In the genomic region with DNA sequence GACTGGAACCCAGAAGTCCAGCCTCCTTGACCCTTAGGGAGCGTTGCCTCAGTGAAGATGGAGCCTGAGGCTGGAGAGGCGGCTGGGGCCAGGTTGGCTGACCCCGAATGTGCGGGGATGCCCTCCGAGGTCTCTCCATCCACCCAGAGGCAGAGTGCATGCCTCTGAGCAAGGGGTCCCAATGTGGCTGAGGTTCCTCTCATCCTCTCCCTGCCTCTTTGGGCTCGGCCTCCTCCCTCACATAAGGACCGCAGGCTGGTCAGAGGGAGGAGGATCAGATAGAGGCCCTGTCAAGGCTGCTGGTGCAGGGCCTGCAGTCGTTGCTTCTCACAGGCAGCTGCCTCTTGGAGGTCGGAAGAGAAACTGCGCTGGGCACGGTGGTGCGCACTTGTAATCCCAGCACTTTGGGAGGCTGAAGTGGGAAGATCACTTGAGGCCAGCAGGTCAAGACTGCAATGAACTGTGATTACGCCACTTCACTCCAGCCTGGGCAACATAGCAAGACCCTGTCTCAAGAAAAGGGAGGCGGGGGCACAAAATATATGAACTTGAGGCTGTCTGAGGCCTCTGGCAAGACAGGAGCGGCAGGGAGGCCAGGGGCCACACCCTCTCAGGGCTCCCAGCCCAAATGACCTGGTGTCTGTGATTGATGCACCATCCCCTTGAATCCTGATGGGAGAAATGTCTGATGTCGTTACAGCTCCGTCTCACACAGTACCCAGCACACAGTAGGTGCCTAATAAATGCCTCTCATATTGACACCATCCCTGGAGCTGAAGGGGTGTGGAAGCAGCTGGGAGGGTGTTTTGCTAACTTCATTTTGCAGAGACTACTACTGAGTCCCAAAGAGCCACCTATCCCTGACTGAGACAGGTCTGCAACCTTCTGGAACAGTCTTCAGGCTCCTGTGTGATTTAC, we compare ENCODE assay signal across 14 cellular contexts.
DNase-seq lines count a peak whose midpoint lies in the region; ATAC-seq, FAIRE-seq and TF ChIP-seq lines count a peak whose summit lies in the region.
"Had no signal": no experiment of that assay in that cellular context is flagged by ENCODE, and none has a peak within 500 bp of the region (broad histone marks: within the 10 kb centered on the region; RNA-seq: fewer than 3 reads in every experiment).

No MANE protein-coding gene starts in this region.

- H4K8ac ChIP-seq in H1 (ENCODE audit: extremely low read depth, insufficient read depth, low read length) (no peak overlapping the region; the same call in 1 of the 2 replicates), mesenchymal stem cell (ENCODE audit: low read length) (peak overlapping the region; percentile 86)

- FAIRE-seq in H1 (lab: Jason Lieb, UNC): no peak

- in situ Hi-C loops in KBM-7 (cut with MboI; ENCODE audit: low pct_unique_long_range_greater_than_20kb, low sequenced_read_pairs): no loop called here

- no peak overlapping the region for H3K56ac ChIP-seq in H1 (replicated peaks; ENCODE audit: insufficient read length, low read depth, low read length)

- H3K23ac ChIP-seq in H1 (ENCODE audit: insufficient read length) (no peak overlapping the region), mesenchymal stem cell (ENCODE audit: low read length in 2 of 2) (no peak overlapping the region)

- no peak overlapping the region for H3K9ac ChIP-seq in H1 (replicated peaks in 1 of 4; ENCODE audit: extremely low read depth in 1 of 4, low read depth in 3 of 4, low read length in 3 of 4)
- no peak overlapping the region for H3K9ac ChIP-seq in mesenchymal stem cell (ENCODE audit: low read length)
- no peak overlapping the region for H3K9ac ChIP-seq in MM.1S (ENCODE audit: low read length)

- H2AFZ ChIP-seq in H1 (ENCODE audit: low read length) (no peak overlapping the region), mesenchymal stem cell (ENCODE audit: low read depth, low read length) (no peak overlapping the region), MM.1S (ENCODE audit: low read length) (no peak overlapping the region)
- H2AFZ ChIP-seq: GM23338 had no signal

- no peak overlapping the region for H3K27ac ChIP-seq in H1 (ENCODE audit: low read depth, low read length)
- H3K27ac ChIP-seq in mesenchymal stem cell (ENCODE audit: low read length, poor library complexity, severe bottlenecking): no peak overlapping the region
- peak overlapping the region; percentile 11 to 89 for H3K27ac ChIP-seq in tibial artery
- H3K27ac ChIP-seq in MM.1S (ENCODE audit: low read length): no peak overlapping the region

- H3K4me3 ChIP-seq in H1 (ENCODE audit: extremely low read depth in 1 of 4, insufficient read depth in 2 of 4, low read depth in 3 of 4, low read length in 4 of 4): no peak overlapping the region
- H3K4me3 ChIP-seq in mesenchymal stem cell (ENCODE audit: insufficient read depth in 1 of 2, low read depth in 1 of 2, low read length in 2 of 2): no peak overlapping the region
- H3K4me3 ChIP-seq in tibial artery: no peak overlapping the region
- H3K4me3 ChIP-seq in MM.1S (ENCODE audit: low read length): no peak overlapping the region
- H3K4me3 ChIP-seq: GM23338, Peyer's patch had no signal

- H3K14ac ChIP-seq in H1 (ENCODE audit: insufficient read length) (no peak overlapping the region), mesenchymal stem cell (ENCODE audit: low read length in 2 of 2) (peak overlapping the region in 1 of 2 experiments; percentile 38)

- H4K5ac ChIP-seq in H1 (ENCODE audit: insufficient read length, low read depth, low read length): no peak overlapping the region

- H3K23me2 ChIP-seq in H1 (ENCODE audit: low read depth, low read length): peaks cover 5% of the 10 kb centered on the region; the same call in 1 of the 2 replicates

- H2BK120ac ChIP-seq in H1 (replicated peaks; ENCODE audit: low read depth, low read length) (no peak overlapping the region), mesenchymal stem cell (ENCODE audit: low read depth, low read length) (peak overlapping the region; percentile 75)

- H2BK20ac ChIP-seq in H1 (ENCODE audit: low read length): no peak overlapping the region

- H3K4me1 Mint-ChIP-seq in activated naive CD4-positive, alpha-beta T cell treated with anti-CD3 and anti-CD28 coated beads for 36 hours (ENCODE audit: low read depth): no peaks in the 10 kb centered on the region

- H3K36me3 Mint-ChIP-seq in activated naive CD4-positive, alpha-beta T cell treated with anti-CD3 and anti-CD28 coated beads for 36 hours (ENCODE audit: low read depth): no peaks in the 10 kb centered on the region
- H3K36me3 Mint-ChIP-seq: type B pancreatic cell had no signal

- H3F3A ChIP-seq in MM.1S (ENCODE audit: insufficient read depth, low read length): no peaks in the 10 kb centered on the region

- no peaks in the 10 kb centered on the region for H3K27me3 Mint-ChIP-seq in activated naive CD4-positive, alpha-beta T cell treated with anti-CD3 and anti-CD28 coated beads for 36 hours (ENCODE audit: low read depth)
- H3K27me3 Mint-ChIP-seq: type B pancreatic cell had no signal

- H4K91ac ChIP-seq in H1 (replicated peaks; ENCODE audit: insufficient read length, low read length): peak overlapping the region; percentile 46
- H4K91ac ChIP-seq in mesenchymal stem cell (ENCODE audit: low read length): peak overlapping the region; percentile 83

- DNase-seq in activated naive CD4-positive, alpha-beta T cell treated with anti-CD3 and anti-CD28 coated beads for 36 hours: peak; percentile 3
- DNase-seq in activated naive CD4-positive, alpha-beta T cell treated with anti-CD3 and anti-CD28 coated beads, Interleukin-2, amount 50 U/mL, for 16 hours: no peak
- peak in 1 of 2 experiments; percentile 43 for DNase-seq in H1 (ENCODE audit: low read depth in 1 of 2, low spot score in 2 of 2)
- DNase-seq in mesenchymal stem cell: no peak
- DNase-seq in tibial artery: peak in 1 of 2 donors; percentile 59
- DNase-seq in MM.1S: no peak
- DNase-seq in KBM-7: no peak
- DNase-seq: NCI-H2029 treated with DMSO at 0.1 percent for 48 hours had no signal

- H2BK12ac ChIP-seq in H1 (ENCODE audit: low read depth, low read length) (no peak overlapping the region), mesenchymal stem cell (ENCODE audit: low read length in 2 of 2) (peak overlapping the region; percentile 26 to 88)

- H3K9me3 Mint-ChIP-seq in activated naive CD4-positive, alpha-beta T cell treated with anti-CD3 and anti-CD28 coated beads for 36 hours: no peaks in the 10 kb centered on the region
- H3K9me3 Mint-ChIP-seq: effector memory CD8-positive, alpha-beta T cell; GM23338; neural crest cell; type B pancreatic cell had no signal

- H3K9me2 ChIP-seq in MM.1S (replicated peaks; ENCODE audit: insufficient read depth, low read length): no peaks in the 10 kb centered on the region

- intact Hi-C loops in activated naive CD4-positive, alpha-beta T cell treated with anti-CD3 and anti-CD28 coated beads for 36 hours (cut with micrococcal nuclease): loop anchor here (1.0 to 10.0 kb wide), 2 partner anchors 217 to 322 kb away; no protein-coding TSS in a partner anchor
- intact Hi-C loops in tibial artery (cut with DNase I; ENCODE audit: low total_unique reads): loop anchor here (10.0 kb wide), 1 partner anchor 222 kb away; a partner anchor contains a TSS

- H2BK5ac ChIP-seq in H1 (ENCODE audit: low read depth, low read length): no peak overlapping the region
- H2BK5ac ChIP-seq in mesenchymal stem cell (ENCODE audit: low read depth, low read length, poor library complexity, severe bottlenecking): no peak overlapping the region

- no peak overlapping the region for H3K4me2 ChIP-seq in H1 (ENCODE audit: insufficient read depth in 1 of 2, low read depth in 2 of 2, low read length in 2 of 2)
- no peak overlapping the region for H3K4me2 ChIP-seq in mesenchymal stem cell (ENCODE audit: low read length, poor library complexity, severe bottlenecking)
- no peak overlapping the region for H3K4me2 ChIP-seq in MM.1S (ENCODE audit: low read depth, low read length)

- WGBS in H1 (ENCODE audit: extremely low coverage in 1 of 2, insufficient coverage in 1 of 2, insufficient read length in 1 of 2, insufficient replicate concordance in 2 of 2, low coverage in 1 of 2, low lambda C conversion rate in 2 of 2, missing lambda C conversion rate in 1 of 2), 2 experiments: 86% methylated on average over 16 of the region's 17 CpGs; no CpG with 5 or more reads in 1 of the 2 experiments
- WGBS in mesenchymal stem cell: 92% methylated on average over 17 of the region's 17 CpGs

- H2AK5ac ChIP-seq in H1 (ENCODE audit: low read depth, low read length): no peak overlapping the region; the same call in 1 of the 2 replicates
- H2AK5ac ChIP-seq in mesenchymal stem cell (ENCODE audit: low read length, severe bottlenecking): peak overlapping the region; percentile 1

- H3K36me3 ChIP-seq in H1 (ENCODE audit: control insufficient read depth in 2 of 4, insufficient read depth in 4 of 4, low read length in 3 of 4) (no peaks in the 10 kb centered on the region), mesenchymal stem cell (ENCODE audit: control insufficient read depth in 1 of 2, insufficient read depth in 2 of 2, low read depth in 1 of 2, low read length in 2 of 2) (no peaks in the 10 kb centered on the region), tibial artery (no peaks in the 10 kb centered on the region), MM.1S (replicated peaks; ENCODE audit: insufficient read depth, low read length) (no peaks in the 10 kb centered on the region)
- H3K36me3 ChIP-seq: Peyer's patch had no signal

- H3K9me3 ChIP-seq in H1 (ENCODE audit: insufficient read depth in 2 of 2, low read depth in 1 of 2, low read length in 1 of 2) (no peaks in the 10 kb centered on the region), mesenchymal stem cell (ENCODE audit: control insufficient read depth, low read length) (no peaks in the 10 kb centered on the region), tibial artery (no peaks in the 10 kb centered on the region), MM.1S (replicated peaks; ENCODE audit: insufficient read depth, low read length) (no peaks in the 10 kb centered on the region)
- H3K9me3 ChIP-seq: Peyer's patch had no signal

- POLR2A ChIA-PET in H1 (lab: Charles Lee; ENCODE audit: partially characterized antibody): interaction anchor here (0.7 to 1.5 kb wide), 2 partner anchors 17 to 221 kb away, joined by 3 to 4 read pairs; no protein-coding TSS in a partner anchor

- H3K79me1 ChIP-seq in H1 (ENCODE audit: low read depth, low read length) (no peaks in the 10 kb centered on the region), mesenchymal stem cell (replicated peaks; ENCODE audit: low read length, poor library complexity, severe bottlenecking) (peaks cover 3% of the 10 kb centered on the region)

- no peak overlapping the region for H3K4ac ChIP-seq in H1 (replicated peaks; ENCODE audit: insufficient read length, low read depth, low read length)
- H3K4ac ChIP-seq in mesenchymal stem cell (ENCODE audit: low read depth in 1 of 2, low read length in 2 of 2): peak overlapping the region; percentile 77 to 85

- H2BK15ac ChIP-seq in H1 (ENCODE audit: low read length) (no peak overlapping the region; the same call in 1 of the 2 replicates), mesenchymal stem cell (ENCODE audit: low read depth, poor library complexity, severe bottlenecking) (peak overlapping the region; percentile 73)

- CTCF ChIA-PET in activated naive CD4-positive, alpha-beta T cell treated with anti-CD3 and anti-CD28 coated beads for 36 hours (lab: Charles Lee): interaction anchor here (1.4 to 1.9 kb wide), 4 partner anchors 9 to 224 kb away, joined by 4 to 8 read pairs (median 6); no protein-coding TSS in a partner anchor
- CTCF ChIA-PET in H1 (lab: Charles Lee; ENCODE audit: partially characterized antibody): interaction anchor here (0.6 to 10.8 kb wide), 32 partner anchors 9 to 233 kb away, joined by 3 to 182 read pairs (median 4); no protein-coding TSS in a partner anchor

- TF ChIP-seq EP300 in H1 (IDR thresholded peaks at IDR 0.05; ENCODE audit: borderline replicate concordance in 1 of 2, low read depth in 2 of 2, low read length in 2 of 2): no peak

- H3K27me3 ChIP-seq in H1 (replicated peaks in 1 of 4; ENCODE audit: control insufficient read depth in 3 of 4, extremely low read depth in 1 of 4, insufficient read depth in 3 of 4, low read length in 3 of 4) (no peaks in the 10 kb centered on the region), mesenchymal stem cell (ENCODE audit: control insufficient read depth in 1 of 2, insufficient read depth in 1 of 2, low read length in 2 of 2) (no peaks in the 10 kb centered on the region), tibial artery (no peaks in the 10 kb centered on the region), MM.1S (replicated peaks; ENCODE audit: insufficient read depth, low read length) (peaks cover 59% of the 10 kb centered on the region)
- H3K27me3 ChIP-seq: Peyer's patch had no signal

- TF ChIP-seq POLR2A in H1 (IDR thresholded peaks at IDR 0.05; ENCODE audit: control extremely low read depth in 1 of 2, low read depth in 2 of 2, low read length in 2 of 2): no peak

- H3K79me2 ChIP-seq in H1 (ENCODE audit: control insufficient read depth in 1 of 2, insufficient read depth in 2 of 2, low read length in 2 of 2) (no peaks in the 10 kb centered on the region), MM.1S (ENCODE audit: low read length) (no peaks in the 10 kb centered on the region)

- H3K4me1 ChIP-seq in H1 (replicated peaks in 1 of 4; ENCODE audit: control insufficient read depth in 3 of 4, insufficient read depth in 4 of 4, low read length in 3 of 4): peaks cover 0 to 31% (median 25%) of the 10 kb centered on the region in 4 experiments; a peak in 6 of 7 replicates
- H3K4me1 ChIP-seq in mesenchymal stem cell (ENCODE audit: control insufficient read depth, insufficient read depth, low read depth, low read length): peaks cover 55% of the 10 kb centered on the region
- peaks cover 0 to 52% (median 46%) of the 10 kb centered on the region in 4 donors for H3K4me1 ChIP-seq in tibial artery
- no peaks in the 10 kb centered on the region for H3K4me1 ChIP-seq in MM.1S (ENCODE audit: low read length)

- no peak for ATAC-seq in HG02973 (IDR thresholded peaks at IDR 0.05; ENCODE audit: unreplicated experiment)

- no peak overlapping the region for H3K4me3 Mint-ChIP-seq in activated naive CD4-positive, alpha-beta T cell treated with anti-CD3 and anti-CD28 coated beads for 36 hours
- H3K4me3 Mint-ChIP-seq: effector memory CD8-positive, alpha-beta T cell; GM23338; neural crest cell; type B pancreatic cell had no signal

- peaks cover 2 to 3% of the 10 kb centered on the region in 2 experiments for H4K20me1 ChIP-seq in H1 (replicated peaks in 1 of 2; ENCODE audit: control insufficient read depth in 1 of 2, insufficient read depth in 2 of 2, low read length in 2 of 2)
- H4K20me1 ChIP-seq in MM.1S (ENCODE audit: insufficient read depth, low read length): no peaks in the 10 kb centered on the region

- no peak for TF ChIP-seq RAD21 in H1 (IDR thresholded peaks at IDR 0.05 in 1 of 2, conservative IDR thresholded peaks at IDR 0.05 in 1 of 2; ENCODE audit: low read depth in 2 of 2, low read length in 2 of 2)

- TF ChIP-seq CTCF in H1 (IDR thresholded peaks at IDR 0.05; ENCODE audit: control extremely low read depth in 1 of 3, insufficient read depth in 1 of 3, low read depth in 1 of 3, low read length in 3 of 3) (no peak), tibial artery (IDR thresholded peaks at IDR 0.05) (no peak), MM.1S (IDR thresholded peaks at IDR 0.05; ENCODE audit: low read length) (no peak)

- H3K27ac Mint-ChIP-seq in activated naive CD4-positive, alpha-beta T cell treated with anti-CD3 and anti-CD28 coated beads for 36 hours: no peak overlapping the region
- H3K27ac Mint-ChIP-seq: effector memory CD8-positive, alpha-beta T cell; GM23338; type B pancreatic cell had no signal

- H3K18ac ChIP-seq in H1 (ENCODE audit: extremely low read depth, low read length) (no peak overlapping the region), mesenchymal stem cell (ENCODE audit: low read depth in 1 of 2, low read length in 2 of 2) (peak overlapping the region; percentile 98 to 99)

Comparison
In these comparisons a context has a peak if more than half of its experiments do, and no peak if none do; other contexts are left out.
1. H3K27ac ChIP-seq: peak in tibial artery (2 of 2); none in H1 (single experiment), mesenchymal stem cell (single experiment) and MM.1S (single experiment).